Comparison of ENCODE assay signal across 8 cellular contexts in genomic region chr9:468766-469496, GRCh38. TPM values are rescaled to one million over a fixed set of nuclear protein-coding genes. Genes with fewer than 3 reads are reported as not detected.
DNase-seq lines count a peak whose midpoint lies in the region; ATAC-seq and TF ChIP-seq lines count a peak whose summit lies in the region.

No MANE protein-coding gene starts in this region.

- peak in 1 of 2 donors; percentile 4 for ATAC-seq in CD4-positive, CD25-positive, alpha-beta regulatory T cell (ENCODE audit: low read depth in 2 of 2)
- ATAC-seq in GM18505 (IDR thresholded peaks at IDR 0.05; ENCODE audit: unreplicated experiment), result no peak

- H3K4me3 ChIP-seq in CD4-positive, CD25-positive, alpha-beta regulatory T cell (ENCODE audit: low read depth, low read length), result peak overlapping the region; percentile 85
- H3K4me3 ChIP-seq in Karpas-422 (ENCODE audit: low read length), result peak overlapping the region; percentile 73

- peaks cover 13% of the 10 kb centered on the region for H3K36me3 Mint-ChIP-seq in CD4-positive, CD25-positive, alpha-beta regulatory T cell
- H3K36me3 Mint-ChIP-seq in chondrocyte (ENCODE audit: low read depth) (no peaks in the 10 kb centered on the region), nephron (ENCODE audit: low read depth) (no peaks in the 10 kb centered on the region)

- peak overlapping the region; percentile 83 for H3K4me2 ChIP-seq in Karpas-422 (ENCODE audit: low read depth, low read length, poor library complexity, severe bottlenecking)

- no peaks in the 10 kb centered on the region for H4K20me1 ChIP-seq in Karpas-422 (ENCODE audit: insufficient read depth, low read depth, low read length)

- peak in 2 of 3 donors; percentile 11 to 49 for DNase-seq in CD4-positive, CD25-positive, alpha-beta regulatory T cell
- DNase-seq in Karpas-422 (peak; percentile 71), chondrocyte (ENCODE audit: low spot score) (no peak), COLO668 (lab: John Stamatoyannopoulos, UW; ENCODE audit: unreplicated experiment) (no peak), GM19238 (ENCODE audit: insufficient read length, low spot score) (no peak), COR-L47 (lab: John Stamatoyannopoulos, UW) (no peak)

- peaks cover 13% of the 10 kb centered on the region; the same call in 1 of the 2 replicates for H3K79me2 ChIP-seq in Karpas-422 (ENCODE audit: low read length)

- TF ChIP-seq CTCF in chondrocyte (IDR thresholded peaks at IDR 0.05) (no peak), nephron (IDR thresholded peaks at IDR 0.05; ENCODE audit: unreplicated experiment in 3 of 3) (no peak)

- no peak for TF ChIP-seq POLR2A in GM18505 (IDR thresholded peaks at IDR 0.05; ENCODE audit: borderline replicate concordance, extremely low read depth, insufficient read depth, insufficient read length)

- peak overlapping the region; percentile 87 to 97 (median 91) for H3K27ac Mint-ChIP-seq in CD4-positive, CD25-positive, alpha-beta regulatory T cell
- H3K27ac Mint-ChIP-seq in chondrocyte (ENCODE audit: unreplicated experiment) (no peak overlapping the region), nephron (peak overlapping the region; percentile 94 to 99 (median 97))

- H3K9me3 Mint-ChIP-seq in CD4-positive, CD25-positive, alpha-beta regulatory T cell, result no peaks in the 10 kb centered on the region
- no peaks in the 10 kb centered on the region for H3K9me3 Mint-ChIP-seq in chondrocyte (ENCODE audit: low read depth)
- H3K9me3 Mint-ChIP-seq in nephron, result peaks cover 3% of the 10 kb centered on the region

- H3K27me3 ChIP-seq in CD4-positive, CD25-positive, alpha-beta regulatory T cell (ENCODE audit: control insufficient read depth, insufficient read depth, low read length), result no peaks in the 10 kb centered on the region
- H3K27me3 ChIP-seq in Karpas-422 (ENCODE audit: low read length), result no peaks in the 10 kb centered on the region

- H3K4me1 Mint-ChIP-seq in CD4-positive, CD25-positive, alpha-beta regulatory T cell, result peaks cover 14 to 34% (median 24%) of the 10 kb centered on the region in 4 donors
- H3K4me1 Mint-ChIP-seq in chondrocyte (ENCODE audit: low read depth), result peaks cover 15% of the 10 kb centered on the region
- peaks cover 35% of the 10 kb centered on the region for H3K4me1 Mint-ChIP-seq in nephron

- no peaks in the 10 kb centered on the region for H3K9me3 ChIP-seq in CD4-positive, CD25-positive, alpha-beta regulatory T cell (ENCODE audit: control insufficient read depth in 2 of 2, low read length in 2 of 2)
- no peaks in the 10 kb centered on the region for H3K9me3 ChIP-seq in Karpas-422 (ENCODE audit: low read length)

- H3K27me3 Mint-ChIP-seq in CD4-positive, CD25-positive, alpha-beta regulatory T cell, result peaks cover 8% of the 10 kb centered on the region
- H3K27me3 Mint-ChIP-seq in chondrocyte (ENCODE audit: low read depth), result peaks cover 1% of the 10 kb centered on the region
- H3K27me3 Mint-ChIP-seq in nephron (ENCODE audit: low read depth), result no peaks in the 10 kb centered on the region

- peak overlapping the region; percentile 4 for H2AFZ ChIP-seq in Karpas-422 (ENCODE audit: low read length)

- peaks cover 24% of the 10 kb centered on the region for H3K36me3 ChIP-seq in CD4-positive, CD25-positive, alpha-beta regulatory T cell (ENCODE audit: control insufficient read depth, insufficient read depth, low read length)
- H3K36me3 ChIP-seq in Karpas-422 (ENCODE audit: insufficient read depth, low read length), result peaks cover 3% of the 10 kb centered on the region; the same call in 1 of the 2 replicates

- H3K9ac ChIP-seq in Karpas-422 (ENCODE audit: low read length), result peak overlapping the region; percentile 78

- H3K27ac ChIP-seq in CD4-positive, CD25-positive, alpha-beta regulatory T cell (ENCODE audit: insufficient read depth, low read length, poor library complexity, severe bottlenecking), result peak overlapping the region; percentile 74
- peak overlapping the region; percentile 91 for H3K27ac ChIP-seq in Karpas-422 (ENCODE audit: low read length)

- no peaks in the 10 kb centered on the region; the same call in 1 of the 2 replicates for H3K9me2 ChIP-seq in Karpas-422 (replicated peaks; ENCODE audit: insufficient read depth, low read length)

- peak overlapping the region; percentile 77 to 98 (median 86) for H3K4me3 Mint-ChIP-seq in CD4-positive, CD25-positive, alpha-beta regulatory T cell
- H3K4me3 Mint-ChIP-seq in chondrocyte (ENCODE audit: unreplicated experiment), result peak overlapping the region; percentile 40
- peak overlapping the region; percentile 67 to 94 (median 69) for H3K4me3 Mint-ChIP-seq in nephron

- peaks cover 24% of the 10 kb centered on the region for H3K4me1 ChIP-seq in CD4-positive, CD25-positive, alpha-beta regulatory T cell (ENCODE audit: control insufficient read depth, insufficient read depth, low read length, poor library complexity, severe bottlenecking)
- H3K4me1 ChIP-seq in Karpas-422 (ENCODE audit: low read length), result peaks cover 30% of the 10 kb centered on the region

RNA-seq across cellular contexts. Expression of gene KANK1, which starts 35.6 kb away (rescaled TPM):
- 14.8 TPM for total RNA-seq in CD4-positive, CD25-positive, alpha-beta regulatory T cell
- polyA plus RNA-seq in CD4-positive, CD25-positive, alpha-beta regulatory T cell, result 1 to 10 TPM; 3.2 to 7.8 (median 4.7) TPM
- total RNA-seq in Karpas-422 (2014; rRNA removed; shearing (Covaris generic); ENCODE audit: low replicate concordance), result 78.7 and 82.5 TPM in 2 replicates
- total RNA-seq in chondrocyte, result 26.2 to 40.0 TPM (median 39.1 TPM) in 3 replicates

Comparison
In these comparisons a context has a peak if more than half of its experiments do, and no peak if none do; other contexts are left out.
1. DNase-seq: peak in CD4-positive, CD25-positive, alpha-beta regulatory T cell (2 of 3) and Karpas-422 (single experiment); none in chondrocyte (single experiment), COLO668 (single experiment), GM19238 (single experiment) and COR-L47 (single experiment).
2. Peak in every context shown above with its lines, with median percentiles within 50 percentile points of each other: H3K4me3 Mint-ChIP-seq.